1 cellular context compared by ENCODE assay signal in the genomic region with DNA sequence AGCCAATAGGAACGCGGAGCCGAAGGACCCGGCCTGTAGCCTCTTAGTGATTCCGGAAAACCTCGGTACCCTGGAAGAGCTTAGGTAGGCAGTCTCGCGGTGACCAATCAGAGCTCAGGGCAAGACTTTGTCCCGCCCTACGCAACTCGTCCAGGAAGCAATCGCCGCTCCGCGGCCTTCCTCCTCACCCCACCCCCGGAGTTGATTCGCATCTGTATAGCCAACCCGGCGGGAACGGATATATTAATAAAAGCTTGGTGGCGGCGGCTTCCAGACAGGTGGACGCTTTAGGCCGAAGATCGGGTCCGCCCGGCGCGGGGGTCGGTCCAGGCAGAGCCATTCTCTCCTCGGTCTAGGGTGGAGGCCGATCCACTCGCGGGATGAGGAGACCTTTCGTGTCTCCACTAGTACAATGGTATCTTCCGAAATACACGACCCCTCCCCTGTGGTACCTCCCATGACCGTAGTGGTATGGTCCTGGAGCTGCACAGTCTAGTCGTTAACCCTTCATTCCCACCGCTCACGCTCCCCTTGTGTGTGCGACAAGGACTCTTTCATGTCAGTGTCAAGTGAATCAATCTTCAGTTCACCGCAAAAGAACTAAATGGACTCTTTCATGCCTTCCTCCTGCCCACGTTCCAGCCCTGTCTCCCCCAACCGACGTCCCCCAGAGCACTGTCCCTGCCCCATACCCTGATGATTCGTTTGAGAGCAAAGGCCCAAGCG.
TF ChIP-seq lines count a peak whose summit lies in the region.

No MANE protein-coding gene starts in this region.

TF ChIP-seq in K562, 482 proteins besides CTCF, POLR2A, EP300 and RAD21 (continued from another document and continues in another):
- TF ChIP-seq, protein P1, sequence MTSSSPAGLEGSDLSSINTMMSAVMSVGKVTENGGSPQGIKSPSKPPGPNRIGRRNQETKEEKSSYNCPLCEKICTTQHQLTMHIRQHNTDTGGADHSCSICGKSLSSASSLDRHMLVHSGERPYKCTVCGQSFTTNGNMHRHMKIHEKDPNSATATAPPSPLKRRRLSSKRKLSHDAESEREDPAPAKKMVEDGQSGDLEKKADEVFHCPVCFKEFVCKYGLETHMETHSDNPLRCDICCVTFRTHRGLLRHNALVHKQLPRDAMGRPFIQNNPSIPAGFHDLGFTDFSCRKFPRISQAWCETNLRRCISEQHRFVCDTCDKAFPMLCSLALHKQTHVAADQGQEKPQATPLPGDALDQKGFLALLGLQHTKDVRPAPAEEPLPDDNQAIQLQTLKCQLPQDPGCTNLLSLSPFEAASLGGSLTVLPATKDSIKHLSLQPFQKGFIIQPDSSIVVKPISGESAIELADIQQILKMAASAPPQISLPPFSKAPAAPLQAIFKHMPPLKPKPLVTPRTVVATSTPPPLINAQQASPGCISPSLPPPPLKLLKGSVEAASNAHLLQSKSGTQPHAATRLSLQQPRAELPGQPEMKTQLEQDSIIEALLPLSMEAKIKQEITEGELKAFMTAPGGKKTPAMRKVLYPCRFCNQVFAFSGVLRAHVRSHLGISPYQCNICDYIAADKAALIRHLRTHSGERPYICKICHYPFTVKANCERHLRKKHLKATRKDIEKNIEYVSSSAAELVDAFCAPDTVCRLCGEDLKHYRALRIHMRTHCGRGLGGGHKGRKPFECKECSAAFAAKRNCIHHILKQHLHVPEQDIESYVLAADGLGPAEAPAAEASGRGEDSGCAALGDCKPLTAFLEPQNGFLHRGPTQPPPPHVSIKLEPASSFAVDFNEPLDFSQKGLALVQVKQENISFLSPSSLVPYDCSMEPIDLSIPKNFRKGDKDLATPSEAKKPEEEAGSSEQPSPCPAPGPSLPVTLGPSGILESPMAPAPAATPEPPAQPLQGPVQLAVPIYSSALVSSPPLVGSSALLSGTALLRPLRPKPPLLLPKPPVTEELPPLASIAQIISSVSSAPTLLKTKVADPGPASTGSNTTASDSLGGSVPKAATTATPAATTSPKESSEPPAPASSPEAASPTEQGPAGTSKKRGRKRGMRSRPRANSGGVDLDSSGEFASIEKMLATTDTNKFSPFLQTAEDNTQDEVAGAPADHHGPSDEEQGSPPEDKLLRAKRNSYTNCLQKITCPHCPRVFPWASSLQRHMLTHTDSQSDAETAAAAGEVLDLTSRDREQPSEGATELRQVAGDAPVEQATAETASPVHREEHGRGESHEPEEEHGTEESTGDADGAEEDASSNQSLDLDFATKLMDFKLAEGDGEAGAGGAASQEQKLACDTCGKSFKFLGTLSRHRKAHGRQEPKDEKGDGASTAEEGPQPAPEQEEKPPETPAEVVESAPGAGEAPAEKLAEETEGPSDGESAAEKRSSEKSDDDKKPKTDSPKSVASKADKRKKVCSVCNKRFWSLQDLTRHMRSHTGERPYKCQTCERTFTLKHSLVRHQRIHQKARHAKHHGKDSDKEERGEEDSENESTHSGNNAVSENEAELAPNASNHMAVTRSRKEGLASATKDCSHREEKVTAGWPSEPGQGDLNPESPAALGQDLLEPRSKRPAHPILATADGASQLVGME (CRISPR knock-in tag; IDR thresholded peaks at IDR 0.05): no peak
- TF ChIP-seq LCOR (CRISPR knock-in tag; IDR thresholded peaks at IDR 0.05) (no peak), ZNF583 (CRISPR knock-in tag; IDR thresholded peaks at IDR 0.05) (no peak), SRSF3 (IDR thresholded peaks at IDR 0.05; ENCODE audit: insufficient read depth, low read length) (no peak), SP2 (IDR thresholded peaks at IDR 0.05; ENCODE audit: extremely low read depth, low read depth, low read length, poor library complexity, severe bottlenecking) (peak; percentile 59), MED1 (CRISPR knock-in tag; IDR thresholded peaks at IDR 0.05; ENCODE audit: borderline replicate concordance) (no peak), CREM (IDR thresholded peaks at IDR 0.05; ENCODE audit: low read depth) (no peak), ELF4 (CRISPR knock-in tag; IDR thresholded peaks at IDR 0.05) (peak; percentile 9; the same call in 1 of the 2 replicates), MIER1 (IDR thresholded peaks at IDR 0.05; ENCODE audit: low read depth) (peak; percentile 38; the same call in 1 of the 2 replicates), LARP7 (IDR thresholded peaks at IDR 0.05) (no peak; the same call in 1 of the 2 replicates), FOXJ3 (CRISPR knock-in tag; IDR thresholded peaks at IDR 0.05) (no peak), SRSF7 (optimal IDR thresholded peaks at IDR 0.05; ENCODE audit: low read depth, low read length) (no peak), PHF20 (IDR thresholded peaks at IDR 0.05; ENCODE audit: partially characterized antibody) (peak; percentile 84), FOXM1 (IDR thresholded peaks at IDR 0.05; ENCODE audit: low read depth) (no peak), FOXM1 (CRISPR knock-in tag; IDR thresholded peaks at IDR 0.05; ENCODE audit: low read depth) (no peak), KHSRP (IDR thresholded peaks at IDR 0.05) (no peak), ATF4 (CRISPR knock-in tag; IDR thresholded peaks at IDR 0.05) (no peak), ZNF507 (tag; conservative IDR thresholded peaks at IDR 0.05) (no peak), TAF7 (tag; IDR thresholded peaks at IDR 0.05) (0 out of 2 replicates have a peak, but pooled peaks have one; percentile 16), BRF1 (IDR thresholded peaks at IDR 0.05; ENCODE audit: borderline replicate concordance, extremely low read depth, insufficient read length) (no peak), HDAC1 (IDR thresholded peaks at IDR 0.05) (peak in 1 of 2 experiments; percentile 55; a peak in 2 of 4 replicates), RBM39 (optimal IDR thresholded peaks at IDR 0.05; ENCODE audit: low read depth, low read length) (no peak), RB1 (IDR thresholded peaks at IDR 0.05; ENCODE audit: low read depth) (no peak; the same call in 1 of the 2 replicates), KAT7 (CRISPR knock-in tag; IDR thresholded peaks at IDR 0.05; ENCODE audit: borderline replicate concordance) (no peak), SMAD1 (IDR thresholded peaks at IDR 0.05; ENCODE audit: low read depth, low read length, partially characterized antibody) (no peak), TAF1 (IDR thresholded peaks at IDR 0.05; ENCODE audit: control insufficient read depth, extremely low read depth, insufficient read depth, low read length, severe bottlenecking) (peak; percentile 41), ZNF184 (CRISPR knock-in tag; IDR thresholded peaks at IDR 0.05) (no peak), SMAD4 (CRISPR knock-in tag; conservative IDR thresholded peaks at IDR 0.05) (peak; percentile 81), ZNF263 (CRISPR knock-in tag; IDR thresholded peaks at IDR 0.05; ENCODE audit: borderline replicate concordance) (0 out of 2 replicates have a peak, but pooled peaks have one; percentile 23)
- TF ChIP-seq, protein P2, sequence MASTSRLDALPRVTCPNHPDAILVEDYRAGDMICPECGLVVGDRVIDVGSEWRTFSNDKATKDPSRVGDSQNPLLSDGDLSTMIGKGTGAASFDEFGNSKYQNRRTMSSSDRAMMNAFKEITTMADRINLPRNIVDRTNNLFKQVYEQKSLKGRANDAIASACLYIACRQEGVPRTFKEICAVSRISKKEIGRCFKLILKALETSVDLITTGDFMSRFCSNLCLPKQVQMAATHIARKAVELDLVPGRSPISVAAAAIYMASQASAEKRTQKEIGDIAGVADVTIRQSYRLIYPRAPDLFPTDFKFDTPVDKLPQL (IDR thresholded peaks at IDR 0.05; ENCODE audit: extremely low read depth, insufficient read length): no peak
- TF ChIP-seq, protein P3, sequence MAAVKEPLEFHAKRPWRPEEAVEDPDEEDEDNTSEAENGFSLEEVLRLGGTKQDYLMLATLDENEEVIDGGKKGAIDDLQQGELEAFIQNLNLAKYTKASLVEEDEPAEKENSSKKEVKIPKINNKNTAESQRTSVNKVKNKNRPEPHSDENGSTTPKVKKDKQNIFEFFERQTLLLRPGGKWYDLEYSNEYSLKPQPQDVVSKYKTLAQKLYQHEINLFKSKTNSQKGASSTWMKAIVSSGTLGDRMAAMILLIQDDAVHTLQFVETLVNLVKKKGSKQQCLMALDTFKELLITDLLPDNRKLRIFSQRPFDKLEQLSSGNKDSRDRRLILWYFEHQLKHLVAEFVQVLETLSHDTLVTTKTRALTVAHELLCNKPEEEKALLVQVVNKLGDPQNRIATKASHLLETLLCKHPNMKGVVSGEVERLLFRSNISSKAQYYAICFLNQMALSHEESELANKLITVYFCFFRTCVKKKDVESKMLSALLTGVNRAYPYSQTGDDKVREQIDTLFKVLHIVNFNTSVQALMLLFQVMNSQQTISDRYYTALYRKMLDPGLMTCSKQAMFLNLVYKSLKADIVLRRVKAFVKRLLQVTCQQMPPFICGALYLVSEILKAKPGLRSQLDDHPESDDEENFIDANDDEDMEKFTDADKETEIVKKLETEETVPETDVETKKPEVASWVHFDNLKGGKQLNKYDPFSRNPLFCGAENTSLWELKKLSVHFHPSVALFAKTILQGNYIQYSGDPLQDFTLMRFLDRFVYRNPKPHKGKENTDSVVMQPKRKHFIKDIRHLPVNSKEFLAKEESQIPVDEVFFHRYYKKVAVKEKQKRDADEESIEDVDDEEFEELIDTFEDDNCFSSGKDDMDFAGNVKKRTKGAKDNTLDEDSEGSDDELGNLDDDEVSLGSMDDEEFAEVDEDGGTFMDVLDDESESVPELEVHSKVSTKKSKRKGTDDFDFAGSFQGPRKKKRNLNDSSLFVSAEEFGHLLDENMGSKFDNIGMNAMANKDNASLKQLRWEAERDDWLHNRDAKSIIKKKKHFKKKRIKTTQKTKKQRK (IDR thresholded peaks at IDR 0.05; ENCODE audit: borderline replicate concordance, low read depth, low read length): no peak
- TF ChIP-seq, protein P4, sequence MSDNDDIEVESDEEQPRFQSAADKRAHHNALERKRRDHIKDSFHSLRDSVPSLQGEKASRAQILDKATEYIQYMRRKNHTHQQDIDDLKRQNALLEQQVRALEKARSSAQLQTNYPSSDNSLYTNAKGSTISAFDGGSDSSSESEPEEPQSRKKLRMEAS (CRISPR knock-in tag; IDR thresholded peaks at IDR 0.05): no peak
- TF ChIP-seq, protein P5, sequence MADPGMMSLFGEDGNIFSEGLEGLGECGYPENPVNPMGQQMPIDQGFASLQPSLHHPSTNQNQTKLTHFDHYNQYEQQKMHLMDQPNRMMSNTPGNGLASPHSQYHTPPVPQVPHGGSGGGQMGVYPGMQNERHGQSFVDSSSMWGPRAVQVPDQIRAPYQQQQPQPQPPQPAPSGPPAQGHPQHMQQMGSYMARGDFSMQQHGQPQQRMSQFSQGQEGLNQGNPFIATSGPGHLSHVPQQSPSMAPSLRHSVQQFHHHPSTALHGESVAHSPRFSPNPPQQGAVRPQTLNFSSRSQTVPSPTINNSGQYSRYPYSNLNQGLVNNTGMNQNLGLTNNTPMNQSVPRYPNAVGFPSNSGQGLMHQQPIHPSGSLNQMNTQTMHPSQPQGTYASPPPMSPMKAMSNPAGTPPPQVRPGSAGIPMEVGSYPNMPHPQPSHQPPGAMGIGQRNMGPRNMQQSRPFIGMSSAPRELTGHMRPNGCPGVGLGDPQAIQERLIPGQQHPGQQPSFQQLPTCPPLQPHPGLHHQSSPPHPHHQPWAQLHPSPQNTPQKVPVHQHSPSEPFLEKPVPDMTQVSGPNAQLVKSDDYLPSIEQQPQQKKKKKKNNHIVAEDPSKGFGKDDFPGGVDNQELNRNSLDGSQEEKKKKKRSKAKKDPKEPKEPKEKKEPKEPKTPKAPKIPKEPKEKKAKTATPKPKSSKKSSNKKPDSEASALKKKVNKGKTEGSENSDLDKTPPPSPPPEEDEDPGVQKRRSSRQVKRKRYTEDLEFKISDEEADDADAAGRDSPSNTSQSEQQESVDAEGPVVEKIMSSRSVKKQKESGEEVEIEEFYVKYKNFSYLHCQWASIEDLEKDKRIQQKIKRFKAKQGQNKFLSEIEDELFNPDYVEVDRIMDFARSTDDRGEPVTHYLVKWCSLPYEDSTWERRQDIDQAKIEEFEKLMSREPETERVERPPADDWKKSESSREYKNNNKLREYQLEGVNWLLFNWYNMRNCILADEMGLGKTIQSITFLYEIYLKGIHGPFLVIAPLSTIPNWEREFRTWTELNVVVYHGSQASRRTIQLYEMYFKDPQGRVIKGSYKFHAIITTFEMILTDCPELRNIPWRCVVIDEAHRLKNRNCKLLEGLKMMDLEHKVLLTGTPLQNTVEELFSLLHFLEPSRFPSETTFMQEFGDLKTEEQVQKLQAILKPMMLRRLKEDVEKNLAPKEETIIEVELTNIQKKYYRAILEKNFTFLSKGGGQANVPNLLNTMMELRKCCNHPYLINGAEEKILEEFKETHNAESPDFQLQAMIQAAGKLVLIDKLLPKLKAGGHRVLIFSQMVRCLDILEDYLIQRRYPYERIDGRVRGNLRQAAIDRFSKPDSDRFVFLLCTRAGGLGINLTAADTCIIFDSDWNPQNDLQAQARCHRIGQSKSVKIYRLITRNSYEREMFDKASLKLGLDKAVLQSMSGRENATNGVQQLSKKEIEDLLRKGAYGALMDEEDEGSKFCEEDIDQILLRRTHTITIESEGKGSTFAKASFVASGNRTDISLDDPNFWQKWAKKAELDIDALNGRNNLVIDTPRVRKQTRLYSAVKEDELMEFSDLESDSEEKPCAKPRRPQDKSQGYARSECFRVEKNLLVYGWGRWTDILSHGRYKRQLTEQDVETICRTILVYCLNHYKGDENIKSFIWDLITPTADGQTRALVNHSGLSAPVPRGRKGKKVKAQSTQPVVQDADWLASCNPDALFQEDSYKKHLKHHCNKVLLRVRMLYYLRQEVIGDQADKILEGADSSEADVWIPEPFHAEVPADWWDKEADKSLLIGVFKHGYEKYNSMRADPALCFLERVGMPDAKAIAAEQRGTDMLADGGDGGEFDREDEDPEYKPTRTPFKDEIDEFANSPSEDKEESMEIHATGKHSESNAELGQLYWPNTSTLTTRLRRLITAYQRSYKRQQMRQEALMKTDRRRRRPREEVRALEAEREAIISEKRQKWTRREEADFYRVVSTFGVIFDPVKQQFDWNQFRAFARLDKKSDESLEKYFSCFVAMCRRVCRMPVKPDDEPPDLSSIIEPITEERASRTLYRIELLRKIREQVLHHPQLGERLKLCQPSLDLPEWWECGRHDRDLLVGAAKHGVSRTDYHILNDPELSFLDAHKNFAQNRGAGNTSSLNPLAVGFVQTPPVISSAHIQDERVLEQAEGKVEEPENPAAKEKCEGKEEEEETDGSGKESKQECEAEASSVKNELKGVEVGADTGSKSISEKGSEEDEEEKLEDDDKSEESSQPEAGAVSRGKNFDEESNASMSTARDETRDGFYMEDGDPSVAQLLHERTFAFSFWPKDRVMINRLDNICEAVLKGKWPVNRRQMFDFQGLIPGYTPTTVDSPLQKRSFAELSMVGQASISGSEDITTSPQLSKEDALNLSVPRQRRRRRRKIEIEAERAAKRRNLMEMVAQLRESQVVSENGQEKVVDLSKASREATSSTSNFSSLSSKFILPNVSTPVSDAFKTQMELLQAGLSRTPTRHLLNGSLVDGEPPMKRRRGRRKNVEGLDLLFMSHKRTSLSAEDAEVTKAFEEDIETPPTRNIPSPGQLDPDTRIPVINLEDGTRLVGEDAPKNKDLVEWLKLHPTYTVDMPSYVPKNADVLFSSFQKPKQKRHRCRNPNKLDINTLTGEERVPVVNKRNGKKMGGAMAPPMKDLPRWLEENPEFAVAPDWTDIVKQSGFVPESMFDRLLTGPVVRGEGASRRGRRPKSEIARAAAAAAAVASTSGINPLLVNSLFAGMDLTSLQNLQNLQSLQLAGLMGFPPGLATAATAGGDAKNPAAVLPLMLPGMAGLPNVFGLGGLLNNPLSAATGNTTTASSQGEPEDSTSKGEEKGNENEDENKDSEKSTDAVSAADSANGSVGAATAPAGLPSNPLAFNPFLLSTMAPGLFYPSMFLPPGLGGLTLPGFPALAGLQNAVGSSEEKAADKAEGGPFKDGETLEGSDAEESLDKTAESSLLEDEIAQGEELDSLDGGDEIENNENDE (IDR thresholded peaks at IDR 0.05; ENCODE audit: low read depth, low read length): no peak
